In the genomic region with DNA sequence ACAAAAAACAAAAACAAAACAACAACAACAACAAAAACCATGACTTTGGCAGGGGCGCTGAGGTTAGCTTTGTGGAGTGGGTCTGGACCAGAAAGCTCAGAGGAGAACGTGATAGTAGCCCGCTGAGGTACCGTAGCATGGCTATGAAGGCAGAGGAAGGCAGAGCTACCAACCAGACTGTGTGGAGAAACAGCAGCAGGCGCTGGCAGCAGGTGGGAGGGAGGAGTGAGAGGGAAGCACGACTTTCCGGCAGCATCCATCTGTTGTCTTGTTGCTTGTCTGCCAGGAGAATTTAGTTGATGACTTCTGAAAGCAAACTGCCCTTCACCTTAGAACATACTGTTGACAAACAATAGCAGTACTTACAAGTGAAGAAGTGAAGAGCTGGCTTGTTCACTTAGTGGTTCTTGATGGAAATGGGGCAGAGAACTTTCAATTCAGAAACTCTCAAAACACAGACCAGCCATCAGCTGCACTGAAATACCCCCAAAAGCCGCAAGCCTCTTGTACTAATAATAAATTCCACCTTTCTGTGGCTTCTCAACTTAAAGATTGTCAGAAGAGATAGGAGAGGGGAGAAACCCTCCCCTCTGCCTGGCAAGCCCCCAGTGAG, we compare ENCODE assay signal across 23 cellular contexts.
A peak's percentile ranks its signal among the peaks of the same experiment; 100 is the strongest.
DNase-seq lines count a peak whose midpoint lies in the region; ATAC-seq, FAIRE-seq and TF ChIP-seq lines count a peak whose summit lies in the region.
"Had no signal": no experiment of that assay in that cellular context is flagged by ENCODE, and none has a peak within 500 bp of the region (broad histone marks: within the 10 kb centered on the region; RNA-seq: fewer than 3 reads in every experiment).

No MANE protein-coding gene starts in this region.

- H3K27me3 Mint-ChIP-seq in glutamatergic neuron (ENCODE audit: unreplicated experiment) = no peaks in the 10 kb centered on the region
- H3K27me3 Mint-ChIP-seq in naive thymus-derived CD8-positive, alpha-beta T cell = no peaks in the 10 kb centered on the region
- H3K27me3 Mint-ChIP-seq: IgD-negative memory B cell had no signal

- no peaks in the 10 kb centered on the region for H3K9me3 Mint-ChIP-seq in glutamatergic neuron (ENCODE audit: unreplicated experiment)
- H3K9me3 Mint-ChIP-seq in naive thymus-derived CD8-positive, alpha-beta T cell = peaks cover 0 to 4% (median 0%) of the 10 kb centered on the region in 9 donors
- H3K9me3 Mint-ChIP-seq: CD8-positive, alpha-beta T cell had no signal

- H3K36me3 ChIP-seq in MG63 = no peaks in the 10 kb centered on the region
- H3K36me3 ChIP-seq: BLaER1 had no signal

- no peaks in the 10 kb centered on the region for H3K36me3 Mint-ChIP-seq in glutamatergic neuron (ENCODE audit: unreplicated experiment)
- H3K36me3 Mint-ChIP-seq in naive thymus-derived CD8-positive, alpha-beta T cell = no peaks in the 10 kb centered on the region
- H3K36me3 Mint-ChIP-seq: CD8-positive, alpha-beta T cell; IgD-negative memory B cell; T-cell had no signal

- TF ChIP-seq CTCF in D721Med (IDR thresholded peaks at IDR 0.05; ENCODE audit: insufficient read depth, missing control alignments) (no peak), glutamatergic neuron (IDR thresholded peaks at IDR 0.05; ENCODE audit: partially characterized antibody, unreplicated experiment) (no peak)

- H3K27me3 ChIP-seq in MG63 = no peaks in the 10 kb centered on the region

- peaks cover 7% of the 10 kb centered on the region for H3K4me1 Mint-ChIP-seq in glutamatergic neuron (ENCODE audit: low read depth, unreplicated experiment)
- H3K4me1 Mint-ChIP-seq in naive thymus-derived CD8-positive, alpha-beta T cell = no peaks in the 10 kb centered on the region
- H3K4me1 Mint-ChIP-seq: IgD-negative memory B cell, T-cell had no signal

- H3K4me3 ChIP-seq in MG63 = no peak overlapping the region
- H3K4me3 ChIP-seq: A549, BLaER1, GM23248, PC-9 had no signal

- POLR2A ChIA-PET in naive thymus-derived CD8-positive, alpha-beta T cell (lab: Charles Lee) = no interaction called here

- peak; percentile 69 for FAIRE-seq in D721Med (lab: Jason Lieb, UNC)
- FAIRE-seq: A549, G401.6 had no signal

- DNase-seq in D721Med (ENCODE audit: insufficient read length, low spot score) (no peak), NCI-H1092 (lab: John Stamatoyannopoulos, UW) (peak; percentile 42), NCI-H748 treated with DMSO at 0.1 percent for 48 hours (lab: John Stamatoyannopoulos, UW) (peak; percentile 39), glutamatergic neuron (peak; percentile 45), DMS153 treated with DMSO at 0.1 percent for 48 hours (lab: John Stamatoyannopoulos, UW; ENCODE audit: unreplicated experiment) (no peak), MG63 (no peak)
- DNase-seq in naive thymus-derived CD8-positive, alpha-beta T cell = no peak
- DNase-seq: CD8-positive, alpha-beta T cell; DND-41; GM23248; HCEC 1CT; Karpas-422; NCI-H1930; NCI-H446; PC-9; SIG-M5; T-cell had no signal

- peak overlapping the region; percentile 25 for H3K27ac Mint-ChIP-seq in glutamatergic neuron (ENCODE audit: unreplicated experiment)
- peak overlapping the region in 1 of 10 donors; percentile 27 for H3K27ac Mint-ChIP-seq in naive thymus-derived CD8-positive, alpha-beta T cell
- H3K27ac Mint-ChIP-seq: CD8-positive, alpha-beta T cell; IgD-negative memory B cell; T-cell had no signal

- no peaks in the 10 kb centered on the region for H3K9me3 ChIP-seq in MG63
- H3K9me3 ChIP-seq: A549 had no signal

- ATAC-seq in naive thymus-derived CD8-positive, alpha-beta T cell = no peak
- ATAC-seq in GM21723 (IDR thresholded peaks at IDR 0.05; ENCODE audit: unreplicated experiment) = no peak
- ATAC-seq: A549; CD8-positive, alpha-beta T cell; SK-N-SH treated with all-trans-retinoic acid at 6 μM for 48 hours; T-cell had no signal

- peak overlapping the region; percentile 63 for H3K4me3 Mint-ChIP-seq in glutamatergic neuron (ENCODE audit: unreplicated experiment)
- H3K4me3 Mint-ChIP-seq in naive thymus-derived CD8-positive, alpha-beta T cell = no peak overlapping the region
- H3K4me3 Mint-ChIP-seq: CD8-positive, alpha-beta T cell; IgD-negative memory B cell; T-cell had no signal

Comparison
In these comparisons a context has a peak if more than half of its experiments do, and no peak if none do; other contexts are left out.
1. DNase-seq: peak in NCI-H1092 (single experiment), NCI-H748 treated with DMSO at 0.1 percent for 48 hours (single experiment) and glutamatergic neuron (single experiment); none in D721Med (single experiment), DMS153 treated with DMSO at 0.1 percent for 48 hours (single experiment), MG63 (single experiment) and naive thymus-derived CD8-positive, alpha-beta T cell (0 of 10).